Comparison of ENCODE assay signal across 8 cellular contexts in genomic region chr14:76152333-76152681, GRCh38. TPM values are rescaled to one million over a fixed set of nuclear protein-coding genes. Genes with fewer than 3 reads are reported as not detected.
DNase-seq lines count a peak whose midpoint lies in the region; ATAC-seq and TF ChIP-seq lines count a peak whose summit lies in the region.

No MANE protein-coding gene starts in this region.

- peak; percentile 63 for ATAC-seq in GM21717 (IDR thresholded peaks at IDR 0.05; ENCODE audit: unreplicated experiment)
- peak; percentile 81 for ATAC-seq in sciatic nerve

- no peak for TF ChIP-seq RAD21 in Ishikawa (IDR thresholded peaks at IDR 0.05; ENCODE audit: low read depth)

- H3K4me1 Mint-ChIP-seq in T-helper 2 cell treated with Interferon-gamma antibody and Interleukin-4, amounts not matched to agents 5 μg/mL and 100 μg/mL, for 36 hours (ENCODE audit: low read depth), result peaks cover 50% of the 10 kb centered on the region

- peaks cover 9% of the 10 kb centered on the region for H3K27me3 Mint-ChIP-seq in T-helper 2 cell treated with Interferon-gamma antibody and Interleukin-4, amounts not matched to agents 5 μg/mL and 100 μg/mL, for 36 hours (ENCODE audit: low read depth)

- H3K4me3 Mint-ChIP-seq in T-helper 2 cell treated with Interferon-gamma antibody and Interleukin-4, amounts not matched to agents 5 μg/mL and 100 μg/mL, for 36 hours, result peak overlapping the region; percentile 93

- peaks cover 6% of the 10 kb centered on the region for H3K9me3 Mint-ChIP-seq in T-helper 2 cell treated with Interferon-gamma antibody and Interleukin-4, amounts not matched to agents 5 μg/mL and 100 μg/mL, for 36 hours

- peak overlapping the region; percentile 97 for H3K27ac Mint-ChIP-seq in T-helper 2 cell treated with Interferon-gamma antibody and Interleukin-4, amounts not matched to agents 5 μg/mL and 100 μg/mL, for 36 hours

- intact Hi-C loops in sciatic nerve (cut with DNase I), result no loop called here

- DNase-seq in EL (peak; percentile 94), anterior cingulate cortex (lab: John Stamatoyannopoulos, UW) (peak in 47 of 58 donors; percentile 3 to 55 (median 29)), hepatic stellate cell (ENCODE audit: low spot score) (peak; percentile 93), sciatic nerve (ENCODE audit: low spot score) (peak; percentile 70), NCI-H1048 (lab: John Stamatoyannopoulos, UW) (no peak)
- peak; percentile 81 for DNase-seq in T-helper 2 cell treated with Interferon-gamma antibody and Interleukin-4, amounts not matched to agents 5 μg/mL and 100 μg/mL, for 36 hours (ENCODE audit: low spot score)

- no peak for TF ChIP-seq EP300 in Ishikawa (IDR thresholded peaks at IDR 0.05; ENCODE audit: borderline replicate concordance)

- H3K36me3 Mint-ChIP-seq in T-helper 2 cell treated with Interferon-gamma antibody and Interleukin-4, amounts not matched to agents 5 μg/mL and 100 μg/mL, for 36 hours (ENCODE audit: low read depth), result peaks cover 27% of the 10 kb centered on the region

TF ChIP-seq in Ishikawa, 13 proteins besides CTCF, POLR2A, EP300 and RAD21:
- no peak for TF ChIP-seq CREB1 (IDR thresholded peaks at IDR 0.05; ENCODE audit: low read depth)
- 0 out of 2 replicates have a peak, but pooled peaks have one; percentile 17 for TF ChIP-seq MAX (IDR thresholded peaks at IDR 0.05)

RNA-seq across cellular contexts. Expression of gene GPATCH2L, which starts 0.6 kb away (rescaled TPM):
- 59.8 TPM for total RNA-seq in sciatic nerve
